8 cellular contexts compared by ENCODE assay signal in genomic region chr5:176817369-176817841, GRCh38. TPM values are rescaled to one million over a fixed set of nuclear protein-coding genes. Genes with fewer than 3 reads are reported as not detected.
DNase-seq lines count a peak whose midpoint lies in the region; ATAC-seq and TF ChIP-seq lines count a peak whose summit lies in the region.

No MANE protein-coding gene starts in this region.

- peaks cover 14% of the 10 kb centered on the region for H3K27me3 Mint-ChIP-seq in Caco-2 (ENCODE audit: insufficient read depth, unreplicated experiment)
- H3K27me3 Mint-ChIP-seq in CD4-positive, alpha-beta T cell, result peaks cover 80% of the 10 kb centered on the region

- no TSS peak for BruUV-seq in Caco-2 (replicated peaks; lab: Mats Ljungman, UMichigan)

- no peaks in the 10 kb centered on the region for H3K36me3 ChIP-seq in Caco-2 (ENCODE audit: control insufficient read depth, insufficient read depth, low read length)
- no peaks in the 10 kb centered on the region for H3K36me3 ChIP-seq in HUES48 (ENCODE audit: control insufficient read depth, insufficient read depth, low read length)
- H3K36me3 ChIP-seq in SK-N-SH (replicated peaks in 1 of 2; ENCODE audit: control insufficient read depth in 1 of 2, insufficient read depth in 2 of 2, low read length in 1 of 2), result no peaks in the 10 kb centered on the region
- H3K36me3 ChIP-seq in lower lobe of right lung, result no peaks in the 10 kb centered on the region

- H3K4me3 ChIP-seq in Caco-2 (ENCODE audit: low read depth, low read length), result peak overlapping the region; percentile 38
- H3K4me3 ChIP-seq in HUES48 (ENCODE audit: low read depth, low read length), result peak overlapping the region; percentile 59; the same call in 1 of the 2 replicates
- H3K4me3 ChIP-seq in SK-N-SH (ENCODE audit: low read depth in 2 of 2, low read length in 1 of 2), result peak overlapping the region; percentile 48 to 61
- H3K4me3 ChIP-seq in lower lobe of right lung, result peak overlapping the region; percentile 44

- TF ChIP-seq CTCF in Caco-2 (IDR thresholded peaks at IDR 0.05; ENCODE audit: insufficient read depth in 1 of 2, low read depth in 1 of 2, low read length in 1 of 2, severe bottlenecking in 1 of 2, unreplicated experiment in 1 of 2), result no peak
- no peak for TF ChIP-seq CTCF in SK-N-SH (IDR thresholded peaks at IDR 0.05)
- no peak for TF ChIP-seq CTCF in lower lobe of right lung (IDR thresholded peaks at IDR 0.05)
- no peak for TF ChIP-seq CTCF in GM10266 (IDR thresholded peaks at IDR 0.05; ENCODE audit: control insufficient read depth, insufficient read depth, low read depth, missing control alignments)
- no peak for TF ChIP-seq CTCF in CD4-positive, alpha-beta T cell (IDR thresholded peaks at IDR 0.05)

- no peak for TF ChIP-seq RAD21 in SK-N-SH (IDR thresholded peaks at IDR 0.05; ENCODE audit: low read length)

- H3K9me3 Mint-ChIP-seq in Caco-2 (ENCODE audit: unreplicated experiment), result no peaks in the 10 kb centered on the region
- H3K9me3 Mint-ChIP-seq in CD4-positive, alpha-beta T cell, result no peaks in the 10 kb centered on the region

- H3K27ac ChIP-seq in HUES48 (ENCODE audit: low read depth, low read length) (no peak overlapping the region), SK-N-SH (ENCODE audit: low read depth in 2 of 2, low read length in 1 of 2) (peak overlapping the region in 1 of 2 experiments; percentile 73; a peak in 2 of 4 replicates), lower lobe of right lung (no peak overlapping the region)
- H3K27ac ChIP-seq in CD4-positive, alpha-beta T cell (ENCODE audit: low read depth, low read length), result no peak overlapping the region

- no peak overlapping the region for H3K9ac ChIP-seq in HUES48 (ENCODE audit: low read depth, low read length)
- no peak overlapping the region for H3K9ac ChIP-seq in SK-N-SH

- peak overlapping the region; percentile 66 for H3K4me3 Mint-ChIP-seq in Caco-2 (ENCODE audit: unreplicated experiment)
- no peak overlapping the region for H3K4me3 Mint-ChIP-seq in CD4-positive, alpha-beta T cell

- POLR2A ChIA-PET in Caco-2 (lab: Charles Lee), result interaction anchor here (0.6 kb wide), 1 partner anchor 23 kb away, joined by 8 read pairs; no protein-coding TSS in a partner anchor
- POLR2A ChIA-PET in SK-N-SH (lab: Yijun Ruan, JAX), result interaction anchor here (0.6 to 2.3 kb wide), 10 partner anchors 8 to 188 kb away, joined by 3 to 9 read pairs (median 3); no protein-coding TSS in a partner anchor
- POLR2A ChIA-PET in CD4-positive, alpha-beta T cell (lab: Charles Lee), result no interaction called here

- peak overlapping the region; percentile 82; the same call in 1 of the 2 replicates for H2AFZ ChIP-seq in SK-N-SH (ENCODE audit: low read depth)

- intact Hi-C loops in Caco-2 (cut with micrococcal nuclease; ENCODE audit: unreplicated experiment), result no loop called here
- intact Hi-C loops in lower lobe of right lung (cut with DNase I), result no loop called here
- intact Hi-C loops in CD4-positive, alpha-beta T cell (cut with DNase I, micrococcal nuclease), result no loop called here

- peak overlapping the region; percentile 80 for H3K4me2 ChIP-seq in SK-N-SH

- H3K36me3 Mint-ChIP-seq in Caco-2 (ENCODE audit: insufficient read depth, unreplicated experiment), result no peaks in the 10 kb centered on the region
- H3K36me3 Mint-ChIP-seq in CD4-positive, alpha-beta T cell (ENCODE audit: low read depth), result no peaks in the 10 kb centered on the region

- H3K79me2 ChIP-seq in SK-N-SH (ENCODE audit: insufficient read depth), result no peaks in the 10 kb centered on the region

- CTCF ChIA-PET in Caco-2 (lab: Charles Lee) (interaction anchor here (0.6 to 0.9 kb wide), 2 partner anchors 78 to 131 kb away, joined by 5 to 7 read pairs; no protein-coding TSS in a partner anchor), SK-N-SH (lab: Yijun Ruan, JAX) (interaction anchor here (0.9 to 16.4 kb wide), 14 partner anchors 15 to 159 kb away, joined by 3 to 167 read pairs (median 4); partner anchors contain the start of gene HK3)
- CTCF ChIA-PET in CD4-positive, alpha-beta T cell (lab: Charles Lee), result no interaction called here

- H3F3A ChIP-seq in SK-N-SH (replicated peaks; ENCODE audit: insufficient read depth), result no peaks in the 10 kb centered on the region

- no peak for TF ChIP-seq EP300 in SK-N-SH (IDR thresholded peaks at IDR 0.05; ENCODE audit: borderline replicate concordance in 1 of 2, low read depth in 1 of 2, low read length in 1 of 2)

- H3K27me3 ChIP-seq in Caco-2 (replicated peaks; ENCODE audit: control insufficient read depth, insufficient read depth, low read length) (peaks cover 3% of the 10 kb centered on the region), HUES48 (ENCODE audit: control insufficient read depth, insufficient read depth, low read length) (peaks cover 14% of the 10 kb centered on the region), SK-N-SH (ENCODE audit: insufficient read depth) (peaks cover 10% of the 10 kb centered on the region), lower lobe of right lung (ENCODE audit: low read depth) (peaks cover 81% of the 10 kb centered on the region)
- peaks cover 75% of the 10 kb centered on the region for H3K27me3 ChIP-seq in CD4-positive, alpha-beta T cell (ENCODE audit: control insufficient read depth, insufficient read depth, low read length)

- H3K9me3 ChIP-seq in Caco-2 (no peaks in the 10 kb centered on the region), HUES48 (ENCODE audit: control insufficient read depth, insufficient read depth, low read length) (no peaks in the 10 kb centered on the region), SK-N-SH (no peaks in the 10 kb centered on the region), lower lobe of right lung (no peaks in the 10 kb centered on the region)
- H3K9me3 ChIP-seq in CD4-positive, alpha-beta T cell (ENCODE audit: control insufficient read depth, low read length), result no peaks in the 10 kb centered on the region

- DNase-seq in Caco-2 (no peak), SK-N-SH (peak; percentile 92), lower lobe of right lung (no peak), GM10266 (ENCODE audit: extremely low spot score) (no peak)
- DNase-seq in CD4-positive, alpha-beta T cell, result no peak

- H3K27ac Mint-ChIP-seq in Caco-2 (ENCODE audit: unreplicated experiment), result no peak overlapping the region
- H3K27ac Mint-ChIP-seq in CD4-positive, alpha-beta T cell, result no peak overlapping the region

- no peaks in the 10 kb centered on the region for H3K9me2 ChIP-seq in SK-N-SH

- peaks cover 8% of the 10 kb centered on the region for H3K4me1 Mint-ChIP-seq in Caco-2 (ENCODE audit: low read depth, unreplicated experiment)
- peaks cover 12% of the 10 kb centered on the region for H3K4me1 Mint-ChIP-seq in CD4-positive, alpha-beta T cell (ENCODE audit: low read depth)

- no peaks in the 10 kb centered on the region for H4K20me1 ChIP-seq in SK-N-SH (ENCODE audit: insufficient read depth)

- H3K4me1 ChIP-seq in Caco-2 (peaks cover 8% of the 10 kb centered on the region; the same call in 1 of the 2 replicates), HUES48 (ENCODE audit: control insufficient read depth, insufficient read depth, low read length) (peaks cover 14% of the 10 kb centered on the region; the same call in 1 of the 2 replicates), SK-N-SH (ENCODE audit: control insufficient read depth in 1 of 2, insufficient read depth in 2 of 2, low read depth in 1 of 2, low read length in 1 of 2) (peaks cover 0 to 42% of the 10 kb centered on the region in 2 experiments; a peak in 1 of 4 replicates), lower lobe of right lung (peaks cover 13% of the 10 kb centered on the region)

- 26% methylated on average over 12 of the region's 42 CpGs for WGBS in SK-N-SH (ENCODE audit: low lambda C conversion rate)

- ATAC-seq in lower lobe of right lung (no peak), HG03139 (IDR thresholded peaks at IDR 0.05; ENCODE audit: unreplicated experiment) (no peak), HG03175 (IDR thresholded peaks at IDR 0.05; ENCODE audit: unreplicated experiment) (no peak)
- no peak for ATAC-seq in CD4-positive, alpha-beta T cell (ENCODE audit: poor library complexity)

TF ChIP-seq in SK-N-SH, 30 proteins besides CTCF, POLR2A, EP300 and RAD21:
- TF ChIP-seq MXI1 (IDR thresholded peaks at IDR 0.05; ENCODE audit: low read depth, low read length) (peak; percentile 79), FOXJ3 (CRISPR knock-in tag; IDR thresholded peaks at IDR 0.05) (no peak)

RNA-seq across cellular contexts. Expression of gene UNC5A, which starts 7.0 kb away (rescaled TPM):
- total RNA-seq in Caco-2 (2022) (0.14 TPM in 1 of 2 replicates, not detected in the other), lower lobe of right lung (0.21 TPM)
- polyA plus RNA-seq in SK-N-SH (2012; rRNA removed), result 0.46 and 0.55 TPM in 2 replicates
- polyA plus RNA-seq in SK-N-SH (2012; cell fraction: cytosol; rRNA removed), result 0.27 and 0.98 TPM in 2 replicates
- polyA plus RNA-seq in SK-N-SH (2012; cell fraction: nucleus; rRNA removed), result 0.74 and 1.4 TPM in 2 replicates
- not detected for total RNA-seq in CD4-positive, alpha-beta T cell
